Comparison of ENCODE assay signal across 7 cellular contexts in genomic region chr22:25488244-25489020, GRCh38.
DNase-seq lines count a peak whose midpoint lies in the region; ATAC-seq, FAIRE-seq and TF ChIP-seq lines count a peak whose summit lies in the region.

No MANE protein-coding gene starts in this region.

- no peak for FAIRE-seq in frontal cortex (lab: Jason Lieb, UNC)

- DNase-seq in HS-5 (ENCODE audit: low read depth) (peak; percentile 13), RKO (ENCODE audit: low spot score) (peak; percentile 33), dermis blood vessel endothelial cell (peak; percentile 75), retinal pigment epithelial cell (ENCODE audit: low read depth) (peak; percentile 72), frontal cortex (ENCODE audit: low spot score in 2 of 2) (no peak), NOMO-1 treated with dmso at 0.1 percent for 144 hours (lab: John Stamatoyannopoulos, UW; ENCODE audit: unreplicated experiment) (no peak)

- TF ChIP-seq CTCF in retinal pigment epithelial cell (conservative IDR thresholded peaks at IDR 0.05; ENCODE audit: low read depth, low read length): no peak

- ATAC-seq in GM18505 (IDR thresholded peaks at IDR 0.05; ENCODE audit: unreplicated experiment): no peak

- no peak overlapping the region for H3K4me3 ChIP-seq in retinal pigment epithelial cell (ENCODE audit: low read length)

- no peak for TF ChIP-seq POLR2A in GM18505 (IDR thresholded peaks at IDR 0.05; ENCODE audit: borderline replicate concordance, extremely low read depth, insufficient read depth, insufficient read length)

Comparison
In these comparisons a context has a peak if more than half of its experiments do, and no peak if none do; other contexts are left out.
1. DNase-seq: peak in HS-5 (single experiment), RKO (single experiment), dermis blood vessel endothelial cell (single experiment) and retinal pigment epithelial cell (single experiment); none in frontal cortex (0 of 2) and NOMO-1 treated with dmso at 0.1 percent for 144 hours (single experiment).